Comparison of ENCODE assay signal across 33 cellular contexts in genomic region chr4:78772526-78773084, GRCh38.
"Had no signal": no experiment of that assay in that cellular context is flagged by ENCODE, and none has a peak within 500 bp of the region (broad histone marks: within the 10 kb centered on the region; RNA-seq: fewer than 3 reads in every experiment).

No MANE protein-coding gene starts in this region.

- H3K36me3 ChIP-seq: brain microvascular endothelial cell, MG63 had no signal

- ATAC-seq: activated CD4-positive, alpha-beta T cell treated with anti-CD3 and anti-CD28 coated beads for 36 hours; activated CD4-positive, CD25-positive, alpha-beta regulatory T cell treated with anti-CD3 and anti-CD28 coated beads, Interleukin-2, amount 50 U/mL, for 24 hours; activated CD8-positive, alpha-beta memory T cell treated with anti-CD3 and anti-CD28 coated beads, Interleukin-2, amount 10 ng/mL, durations not matched to agents 7 days and 5 days; activated T-helper 17 cell treated with anti-CD3 and anti-CD28 coated beads, Interleukin-2, amount 50 U/mL, for 72 hours; T-cell; T-helper 17 cell; WTC11 had no signal

- DNase-seq: activated CD4-positive, alpha-beta memory T cell treated with anti-CD3 and anti-CD28 coated beads, Interleukin-2, amount 10 ng/mL, durations not matched to agents 7 days and 5 days; activated CD4-positive, alpha-beta T cell treated with anti-CD3 and anti-CD28 coated beads for 36 hours; activated CD4-positive, alpha-beta T cell treated with anti-CD3 and anti-CD28 coated beads, Interleukin-2, amount 50 U/mL, for 1 hour; activated CD8-positive, alpha-beta memory T cell treated with anti-CD3 and anti-CD28 coated beads for 24 hours; activated CD8-positive, alpha-beta memory T cell treated with anti-CD3 and anti-CD28 coated beads, Interleukin-2, amount 10 ng/mL, durations not matched to agents 7 days and 5 days; activated CD8-positive, alpha-beta memory T cell treated with anti-CD3 and anti-CD28 coated beads, Interleukin-2, amount 50 U/mL, for 48 hours; activated effector memory CD4-positive, alpha-beta T cell treated with anti-CD3 and anti-CD28 coated beads, Interleukin-2, amount 50 U/mL, for 16 hours; activated naive CD4-positive, alpha-beta T cell; activated naive CD4-positive, alpha-beta T cell treated with anti-CD3 and anti-CD28 coated beads, Interleukin-2, amount 50 U/mL, for 16 hours; activated naive CD8-positive, alpha-beta T cell treated with anti-CD3 and anti-CD28 coated beads for 36 hours; activated T-cell treated with anti-CD3 and anti-CD28 coated beads, Interleukin-2, amount 50 U/mL, for 48 hours; amniotic stem cell; aorta; brain microvascular endothelial cell; central memory CD4-positive, alpha-beta T cell; IMR-90; Kasumi-1; KBM-7; MG63; NCI-H1092; NCI-H1436 treated with DMSO at 0.1 percent for 48 hours; NCI-H1694 treated with DMSO at 0.1 percent for 48 hours; NCI-H2029; NCI-H345; NCI-H524 treated with DMSO at 0.1 percent for 48 hours; Right ventricle myocardium superior; T-cell; T-helper 17 cell; T-helper 9 cell had no signal

- H3K27ac ChIP-seq: brain microvascular endothelial cell, SK-N-MC had no signal

- H3K27me3 ChIP-seq: brain microvascular endothelial cell, MG63 had no signal

- H3K9me3 ChIP-seq: MG63 had no signal

- H3K4me3 ChIP-seq: MG63, SK-N-MC had no signal
